19 cellular contexts compared by ENCODE assay signal in genomic region chr19:33066543-33066942, GRCh38. TPM values are rescaled to one million over a fixed set of nuclear protein-coding genes. Genes with fewer than 3 reads are reported as not detected.
A peak's percentile ranks its signal among the peaks of the same experiment; 100 is the strongest.
DNase-seq lines count a peak whose midpoint lies in the region; ATAC-seq and TF ChIP-seq lines count a peak whose summit lies in the region.
"Had no signal": no experiment of that assay in that cellular context is flagged by ENCODE, and none has a peak within 500 bp of the region (broad histone marks: within the 10 kb centered on the region; RNA-seq: fewer than 3 reads in every experiment).

No MANE protein-coding gene starts in this region.

- no peak overlapping the region for H2AFZ ChIP-seq in mesenchymal stem cell (ENCODE audit: low read depth, low read length)

- peak overlapping the region; percentile 19 for H3K4me3 Mint-ChIP-seq in stimulated activated naive CD8-positive, alpha-beta T cell treated with anti-CD3 and anti-CD28 coated beads, Interleukin-15, Interleukin-2, amounts not matched to agents 100 ng/mL and 50 ng/mL, for 24 hours
- peak overlapping the region in 1 of 2 donors; percentile 52 for H3K4me3 Mint-ChIP-seq in stimulated activated naive CD8-positive, alpha-beta T cell treated with anti-CD3 and anti-CD28 coated beads, Interleukin-15, amount 100 ng/mL, for 72 hours
- H3K4me3 Mint-ChIP-seq in type B pancreatic cell = peak overlapping the region; percentile 67

- ATAC-seq in stimulated activated naive CD8-positive, alpha-beta T cell treated with anti-CD3 and anti-CD28 coated beads, Interleukin-15, amount 100 ng/mL, for 72 hours = no peak
- ATAC-seq: activated CD8-positive, alpha-beta T cell treated with anti-CD3 and anti-CD28 coated beads, Interleukin-2, amount 10 ng/mL, durations not matched to agents 7 days and 5 days; heart left ventricle had no signal

- peaks cover 0 to 14% of the 10 kb centered on the region in 2 experiments for H3K27me3 ChIP-seq in mesenchymal stem cell (ENCODE audit: control insufficient read depth in 1 of 2, insufficient read depth in 1 of 2, low read length in 2 of 2)
- peaks cover 0 to 37% of the 10 kb centered on the region in 2 donors for H3K27me3 ChIP-seq in tibial artery

- H3K36me3 ChIP-seq in mesenchymal stem cell (ENCODE audit: control insufficient read depth in 1 of 2, insufficient read depth in 2 of 2, low read depth in 1 of 2, low read length in 2 of 2) = peaks cover 0 to 3% of the 10 kb centered on the region in 2 experiments
- no peaks in the 10 kb centered on the region for H3K36me3 ChIP-seq in tibial artery
- H3K36me3 ChIP-seq: ascending aorta, heart left ventricle had no signal

- peaks cover 6% of the 10 kb centered on the region for H3K79me1 ChIP-seq in mesenchymal stem cell (replicated peaks; ENCODE audit: low read length, poor library complexity, severe bottlenecking)

- H3K27ac ChIP-seq in mesenchymal stem cell (ENCODE audit: low read length, poor library complexity, severe bottlenecking) (no peak overlapping the region), tibial artery (no peak overlapping the region)
- H3K27ac ChIP-seq: 22Rv1, ascending aorta, heart left ventricle, VCaP had no signal

- peak overlapping the region in 1 of 2 experiments; percentile 35 for H3K23ac ChIP-seq in mesenchymal stem cell (ENCODE audit: low read length in 2 of 2)

- no peaks in the 10 kb centered on the region for H3K9me3 Mint-ChIP-seq in stimulated activated naive CD8-positive, alpha-beta T cell treated with anti-CD3 and anti-CD28 coated beads, Interleukin-15, Interleukin-2, amounts not matched to agents 100 ng/mL and 50 ng/mL, for 24 hours
- H3K9me3 Mint-ChIP-seq in stimulated activated naive CD8-positive, alpha-beta T cell treated with anti-CD3 and anti-CD28 coated beads, Interleukin-15, amount 100 ng/mL, for 72 hours = no peaks in the 10 kb centered on the region
- H3K9me3 Mint-ChIP-seq in type B pancreatic cell = no peaks in the 10 kb centered on the region

- H3K9me3 ChIP-seq in mesenchymal stem cell (ENCODE audit: control insufficient read depth, low read length) (no peaks in the 10 kb centered on the region), tibial artery (no peaks in the 10 kb centered on the region)
- H3K9me3 ChIP-seq: ascending aorta, heart left ventricle had no signal

- TF ChIP-seq CTCF in type B pancreatic cell (conservative IDR thresholded peaks at IDR 0.05) (no peak), tibial artery (IDR thresholded peaks at IDR 0.05) (no peak)

- DNase-seq in DMS53 (lab: John Stamatoyannopoulos, UW) = peak; percentile 39
- DNase-seq in DMS53 treated with DMSO at 0.1 percent for 48 hours (lab: John Stamatoyannopoulos, UW; ENCODE audit: unreplicated experiment) = no peak
- no peak for DNase-seq in stimulated activated naive CD8-positive, alpha-beta T cell treated with anti-CD3 and anti-CD28 coated beads, Interleukin-15, amount 100 ng/mL, for 72 hours
- no peak for DNase-seq in mesenchymal stem cell
- DNase-seq in type B pancreatic cell (ENCODE audit: extremely low spot score, unreplicated experiment) = no peak
- no peak for DNase-seq in tibial artery
- no peak for DNase-seq in SW 1271 (lab: John Stamatoyannopoulos, UW)
- DNase-seq: activated CD8-positive, alpha-beta T cell treated with anti-CD3 and anti-CD28 coated beads, Interleukin-2, amount 10 ng/mL, durations not matched to agents 7 days and 5 days; GDM1; heart left ventricle; Kasumi-1; NCI-H1092 treated with DMSO at 0.1 percent for 48 hours; NCI-H2029 treated with DMSO at 0.1 percent for 48 hours; NCI-H510A; stimulated activated naive CD4-positive, alpha-beta T cell treated with Interleukin-2 at 50 U/mL for 16 hours had no signal

- H3K36me3 Mint-ChIP-seq in stimulated activated naive CD8-positive, alpha-beta T cell treated with anti-CD3 and anti-CD28 coated beads, Interleukin-15, Interleukin-2, amounts not matched to agents 100 ng/mL and 50 ng/mL, for 24 hours (ENCODE audit: low read depth) = no peaks in the 10 kb centered on the region
- H3K36me3 Mint-ChIP-seq in type B pancreatic cell = no peaks in the 10 kb centered on the region

- no peak overlapping the region for H2BK120ac ChIP-seq in mesenchymal stem cell (ENCODE audit: low read depth, low read length)

- H4K8ac ChIP-seq in mesenchymal stem cell (ENCODE audit: low read length) = peak overlapping the region; percentile 13

- no peak overlapping the region for H3K27ac Mint-ChIP-seq in stimulated activated naive CD8-positive, alpha-beta T cell treated with anti-CD3 and anti-CD28 coated beads, Interleukin-15, Interleukin-2, amounts not matched to agents 100 ng/mL and 50 ng/mL, for 24 hours
- H3K27ac Mint-ChIP-seq in stimulated activated naive CD8-positive, alpha-beta T cell treated with anti-CD3 and anti-CD28 coated beads, Interleukin-15, amount 100 ng/mL, for 72 hours = no peak overlapping the region
- no peak overlapping the region for H3K27ac Mint-ChIP-seq in type B pancreatic cell
- H3K27ac Mint-ChIP-seq: activated CD8-positive, alpha-beta T cell treated with anti-CD3 and anti-CD28 coated beads, Interleukin-2, amount 10 ng/mL, durations not matched to agents 7 days and 5 days had no signal

- H3K14ac ChIP-seq in mesenchymal stem cell (ENCODE audit: low read length in 2 of 2) = no peak overlapping the region

- H3K18ac ChIP-seq in mesenchymal stem cell (ENCODE audit: low read depth in 1 of 2, low read length in 2 of 2) = no peak overlapping the region

- H2BK15ac ChIP-seq in mesenchymal stem cell (ENCODE audit: low read depth, poor library complexity, severe bottlenecking) = no peak overlapping the region

- H3K4me2 ChIP-seq in mesenchymal stem cell (ENCODE audit: low read length, poor library complexity, severe bottlenecking) = no peak overlapping the region

- H3K4me1 ChIP-seq in mesenchymal stem cell (ENCODE audit: control insufficient read depth, insufficient read depth, low read depth, low read length) = peaks cover 22% of the 10 kb centered on the region
- peaks cover 0 to 21% (median 17%) of the 10 kb centered on the region in 4 donors for H3K4me1 ChIP-seq in tibial artery
- H3K4me1 ChIP-seq: ascending aorta had no signal

- H3K27me3 Mint-ChIP-seq in stimulated activated naive CD8-positive, alpha-beta T cell treated with anti-CD3 and anti-CD28 coated beads, Interleukin-15, Interleukin-2, amounts not matched to agents 100 ng/mL and 50 ng/mL, for 24 hours = peaks cover 23% of the 10 kb centered on the region
- H3K27me3 Mint-ChIP-seq in stimulated activated naive CD8-positive, alpha-beta T cell treated with anti-CD3 and anti-CD28 coated beads, Interleukin-15, amount 100 ng/mL, for 72 hours = peaks cover 25% of the 10 kb centered on the region
- peaks cover 22% of the 10 kb centered on the region for H3K27me3 Mint-ChIP-seq in type B pancreatic cell

- H2BK12ac ChIP-seq in mesenchymal stem cell (ENCODE audit: low read length in 2 of 2) = no peak overlapping the region

- H3K4me1 Mint-ChIP-seq in stimulated activated naive CD8-positive, alpha-beta T cell treated with anti-CD3 and anti-CD28 coated beads, Interleukin-15, Interleukin-2, amounts not matched to agents 100 ng/mL and 50 ng/mL, for 24 hours (ENCODE audit: low read depth) = peaks cover 4% of the 10 kb centered on the region
- H3K4me1 Mint-ChIP-seq in stimulated activated naive CD8-positive, alpha-beta T cell treated with anti-CD3 and anti-CD28 coated beads, Interleukin-15, amount 100 ng/mL, for 72 hours = peaks cover 11% of the 10 kb centered on the region
- H3K4me1 Mint-ChIP-seq in type B pancreatic cell (ENCODE audit: unreplicated experiment) = peaks cover 9% of the 10 kb centered on the region

- no peak overlapping the region for H3K4ac ChIP-seq in mesenchymal stem cell (ENCODE audit: low read depth in 1 of 2, low read length in 2 of 2)

- 93% methylated on average over 18 of the region's 18 CpGs for WGBS in mesenchymal stem cell

- H3K9ac ChIP-seq in mesenchymal stem cell (ENCODE audit: low read length) = no peak overlapping the region

- intact Hi-C loops in tibial artery (cut with DNase I; ENCODE audit: low total_unique reads) = no loop called here

- H4K91ac ChIP-seq in mesenchymal stem cell (ENCODE audit: low read length) = no peak overlapping the region

- no peak overlapping the region for H2BK5ac ChIP-seq in mesenchymal stem cell (ENCODE audit: low read depth, low read length, poor library complexity, severe bottlenecking)

- peak overlapping the region; percentile 56 for H2AK5ac ChIP-seq in mesenchymal stem cell (ENCODE audit: low read length, severe bottlenecking)

- no peak overlapping the region for H3K4me3 ChIP-seq in mesenchymal stem cell (ENCODE audit: insufficient read depth in 1 of 2, low read depth in 1 of 2, low read length in 2 of 2)
- no peak overlapping the region for H3K4me3 ChIP-seq in tibial artery
- H3K4me3 ChIP-seq: ascending aorta, heart left ventricle had no signal

RNA-seq across cellular contexts. Expression of gene RHPN2, which starts 1.9 kb away (rescaled TPM):
- polyA plus RNA-seq in mesenchymal stem cell (2013, experiment 1 of 2) = 3.8 TPM
- polyA plus RNA-seq in mesenchymal stem cell (2013, experiment 2 of 2) = 3.6 TPM
- total RNA-seq in type B pancreatic cell (ENCODE audit: low replicate concordance) = 31.6 and 81.6 TPM in 2 replicates
- total RNA-seq: ascending aorta had no signal

RNA-seq across cellular contexts. Expression of gene GPATCH1, which starts 14.4 kb away (rescaled TPM):
- polyA plus RNA-seq in mesenchymal stem cell (2013, experiment 1 of 2) = 3.7 TPM
- polyA plus RNA-seq in mesenchymal stem cell (2013, experiment 2 of 2) = 3.7 TPM
- total RNA-seq in type B pancreatic cell (ENCODE audit: low replicate concordance) = 12.2 and 12.6 TPM in 2 replicates
